Comparison of ENCODE assay signal across 1 cellular context in genomic region chr3:181998828-181999227, GRCh38.
TF ChIP-seq lines count a peak whose summit lies in the region.

No MANE protein-coding gene starts in this region.

TF ChIP-seq in H1, 55 proteins besides CTCF, POLR2A, EP300 and RAD21 (continued from another document):
- TF ChIP-seq CHD7 (IDR thresholded peaks at IDR 0.05; ENCODE audit: insufficient replicate concordance, low read length) = no peak
- TF ChIP-seq EGR1 (IDR thresholded peaks at IDR 0.05; ENCODE audit: borderline replicate concordance, low read depth, low read length) = no peak
